In the genomic region with DNA sequence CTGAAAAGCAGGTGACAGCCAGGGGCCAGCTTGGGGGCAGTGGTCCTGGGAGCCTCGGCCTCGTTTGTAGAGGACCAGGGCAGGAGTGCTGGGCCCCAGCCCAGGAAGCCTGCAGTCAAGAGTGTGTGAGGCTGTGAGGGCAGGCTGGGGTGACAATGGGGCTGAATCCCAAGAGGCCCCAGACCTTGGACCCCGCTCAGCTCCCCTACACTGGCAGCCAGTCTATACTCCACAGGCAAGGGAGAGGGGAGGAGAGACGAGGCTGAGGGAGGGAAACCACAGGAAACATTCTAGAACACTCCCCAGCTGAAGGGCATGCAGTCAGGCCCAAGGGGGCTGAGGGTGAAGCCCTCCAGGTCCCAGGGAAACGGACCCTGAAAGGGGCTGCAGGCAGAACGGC, we compare ENCODE assay signal across 3 cellular contexts.
TF ChIP-seq lines count a peak whose summit lies in the region.

No MANE protein-coding gene starts in this region.

TF ChIP-seq in GM12878, 131 proteins besides CTCF, POLR2A, EP300 and RAD21:
- TF ChIP-seq NKRF (conservative IDR thresholded peaks at IDR 0.05) = no peak
- TF ChIP-seq CHD4 (IDR thresholded peaks at IDR 0.05) = no peak
- no peak for TF ChIP-seq YBX1 (IDR thresholded peaks at IDR 0.05)
- no peak for TF ChIP-seq TCF7 (IDR thresholded peaks at IDR 0.05; ENCODE audit: borderline replicate concordance)
- no peak for TF ChIP-seq ATF7 (IDR thresholded peaks at IDR 0.05; ENCODE audit: low read depth)
- no peak for TF ChIP-seq CHD1 (IDR thresholded peaks at IDR 0.05; ENCODE audit: low read depth, low read length)

TF ChIP-seq in liver, 16 proteins besides CTCF, POLR2A, EP300 and RAD21:
- TF ChIP-seq, protein P1, sequence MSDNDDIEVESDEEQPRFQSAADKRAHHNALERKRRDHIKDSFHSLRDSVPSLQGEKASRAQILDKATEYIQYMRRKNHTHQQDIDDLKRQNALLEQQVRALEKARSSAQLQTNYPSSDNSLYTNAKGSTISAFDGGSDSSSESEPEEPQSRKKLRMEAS (IDR thresholded peaks at IDR 0.05) = no peak
- TF ChIP-seq ZBTB33 (IDR thresholded peaks at IDR 0.05) (no peak), TAF1 (conservative IDR thresholded peaks at IDR 0.05) (no peak), NR2F2 (IDR thresholded peaks at IDR 0.05) (no peak), SP1 (IDR thresholded peaks at IDR 0.05) (no peak), JUND (IDR thresholded peaks at IDR 0.05) (no peak), HNF4G (IDR thresholded peaks at IDR 0.05) (no peak), EGR1 (IDR thresholded peaks at IDR 0.05; ENCODE audit: low read depth in 2 of 2) (no peak), RXRA (IDR thresholded peaks at IDR 0.05) (no peak), YY1 (IDR thresholded peaks at IDR 0.05) (no peak), HNF4A (conservative IDR thresholded peaks at IDR 0.05) (no peak), GABPA (IDR thresholded peaks at IDR 0.05 in 1 of 2, conservative IDR thresholded peaks at IDR 0.05 in 1 of 2) (no peak), FOXA2 (IDR thresholded peaks at IDR 0.05) (no peak), FOXA1 (IDR thresholded peaks at IDR 0.05) (no peak)
- TF ChIP-seq, protein P2, sequence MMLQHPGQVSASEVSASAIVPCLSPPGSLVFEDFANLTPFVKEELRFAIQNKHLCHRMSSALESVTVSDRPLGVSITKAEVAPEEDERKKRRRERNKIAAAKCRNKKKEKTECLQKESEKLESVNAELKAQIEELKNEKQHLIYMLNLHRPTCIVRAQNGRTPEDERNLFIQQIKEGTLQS (IDR thresholded peaks at IDR 0.05) = no peak
- TF ChIP-seq, protein P3, sequence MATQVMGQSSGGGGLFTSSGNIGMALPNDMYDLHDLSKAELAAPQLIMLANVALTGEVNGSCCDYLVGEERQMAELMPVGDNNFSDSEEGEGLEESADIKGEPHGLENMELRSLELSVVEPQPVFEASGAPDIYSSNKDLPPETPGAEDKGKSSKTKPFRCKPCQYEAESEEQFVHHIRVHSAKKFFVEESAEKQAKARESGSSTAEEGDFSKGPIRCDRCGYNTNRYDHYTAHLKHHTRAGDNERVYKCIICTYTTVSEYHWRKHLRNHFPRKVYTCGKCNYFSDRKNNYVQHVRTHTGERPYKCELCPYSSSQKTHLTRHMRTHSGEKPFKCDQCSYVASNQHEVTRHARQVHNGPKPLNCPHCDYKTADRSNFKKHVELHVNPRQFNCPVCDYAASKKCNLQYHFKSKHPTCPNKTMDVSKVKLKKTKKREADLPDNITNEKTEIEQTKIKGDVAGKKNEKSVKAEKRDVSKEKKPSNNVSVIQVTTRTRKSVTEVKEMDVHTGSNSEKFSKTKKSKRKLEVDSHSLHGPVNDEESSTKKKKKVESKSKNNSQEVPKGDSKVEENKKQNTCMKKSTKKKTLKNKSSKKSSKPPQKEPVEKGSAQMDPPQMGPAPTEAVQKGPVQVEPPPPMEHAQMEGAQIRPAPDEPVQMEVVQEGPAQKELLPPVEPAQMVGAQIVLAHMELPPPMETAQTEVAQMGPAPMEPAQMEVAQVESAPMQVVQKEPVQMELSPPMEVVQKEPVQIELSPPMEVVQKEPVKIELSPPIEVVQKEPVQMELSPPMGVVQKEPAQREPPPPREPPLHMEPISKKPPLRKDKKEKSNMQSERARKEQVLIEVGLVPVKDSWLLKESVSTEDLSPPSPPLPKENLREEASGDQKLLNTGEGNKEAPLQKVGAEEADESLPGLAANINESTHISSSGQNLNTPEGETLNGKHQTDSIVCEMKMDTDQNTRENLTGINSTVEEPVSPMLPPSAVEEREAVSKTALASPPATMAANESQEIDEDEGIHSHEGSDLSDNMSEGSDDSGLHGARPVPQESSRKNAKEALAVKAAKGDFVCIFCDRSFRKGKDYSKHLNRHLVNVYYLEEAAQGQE (IDR thresholded peaks at IDR 0.05) = no peak

TF ChIP-seq in SK-N-SH treated with all-trans-retinoic acid at 6 μM for 48 hours, 23 proteins besides CTCF, POLR2A, EP300 and RAD21:
- TF ChIP-seq ZC3H10 (CRISPR knock-in tag; IDR thresholded peaks at IDR 0.05) (no peak), ZNF565 (CRISPR knock-in tag; conservative IDR thresholded peaks at IDR 0.05; ENCODE audit: low read depth) (no peak), ZNF70 (CRISPR knock-in tag; IDR thresholded peaks at IDR 0.05) (no peak), SNAI2 (CRISPR knock-in tag; IDR thresholded peaks at IDR 0.05) (no peak), ZNF8 (CRISPR knock-in tag; IDR thresholded peaks at IDR 0.05) (no peak), TOX (CRISPR knock-in tag; IDR thresholded peaks at IDR 0.05; ENCODE audit: borderline replicate concordance) (no peak), ISL1 (CRISPR knock-in tag; IDR thresholded peaks at IDR 0.05) (no peak), CSRNP3 (CRISPR knock-in tag; IDR thresholded peaks at IDR 0.05) (no peak), TCF4 (CRISPR knock-in tag; IDR thresholded peaks at IDR 0.05; ENCODE audit: borderline replicate concordance) (no peak)
- TF ChIP-seq, protein P4, sequence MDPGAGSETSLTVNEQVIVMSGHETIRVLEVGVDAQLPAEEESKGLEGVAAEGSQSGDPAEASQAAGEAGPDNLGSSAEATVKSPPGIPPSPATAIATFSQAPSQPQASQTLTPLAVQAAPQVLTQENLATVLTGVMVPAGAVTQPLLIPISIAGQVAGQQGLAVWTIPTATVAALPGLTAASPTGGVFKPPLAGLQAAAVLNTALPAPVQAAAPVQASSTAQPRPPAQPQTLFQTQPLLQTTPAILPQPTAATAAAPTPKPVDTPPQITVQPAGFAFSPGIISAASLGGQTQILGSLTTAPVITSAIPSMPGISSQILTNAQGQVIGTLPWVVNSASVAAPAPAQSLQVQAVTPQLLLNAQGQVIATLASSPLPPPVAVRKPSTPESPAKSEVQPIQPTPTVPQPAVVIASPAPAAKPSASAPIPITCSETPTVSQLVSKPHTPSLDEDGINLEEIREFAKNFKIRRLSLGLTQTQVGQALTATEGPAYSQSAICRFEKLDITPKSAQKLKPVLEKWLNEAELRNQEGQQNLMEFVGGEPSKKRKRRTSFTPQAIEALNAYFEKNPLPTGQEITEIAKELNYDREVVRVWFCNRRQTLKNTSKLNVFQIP (CRISPR knock-in tag; IDR thresholded peaks at IDR 0.05; ENCODE audit: borderline replicate concordance, low read depth) = no peak
- TF ChIP-seq, protein P5, sequence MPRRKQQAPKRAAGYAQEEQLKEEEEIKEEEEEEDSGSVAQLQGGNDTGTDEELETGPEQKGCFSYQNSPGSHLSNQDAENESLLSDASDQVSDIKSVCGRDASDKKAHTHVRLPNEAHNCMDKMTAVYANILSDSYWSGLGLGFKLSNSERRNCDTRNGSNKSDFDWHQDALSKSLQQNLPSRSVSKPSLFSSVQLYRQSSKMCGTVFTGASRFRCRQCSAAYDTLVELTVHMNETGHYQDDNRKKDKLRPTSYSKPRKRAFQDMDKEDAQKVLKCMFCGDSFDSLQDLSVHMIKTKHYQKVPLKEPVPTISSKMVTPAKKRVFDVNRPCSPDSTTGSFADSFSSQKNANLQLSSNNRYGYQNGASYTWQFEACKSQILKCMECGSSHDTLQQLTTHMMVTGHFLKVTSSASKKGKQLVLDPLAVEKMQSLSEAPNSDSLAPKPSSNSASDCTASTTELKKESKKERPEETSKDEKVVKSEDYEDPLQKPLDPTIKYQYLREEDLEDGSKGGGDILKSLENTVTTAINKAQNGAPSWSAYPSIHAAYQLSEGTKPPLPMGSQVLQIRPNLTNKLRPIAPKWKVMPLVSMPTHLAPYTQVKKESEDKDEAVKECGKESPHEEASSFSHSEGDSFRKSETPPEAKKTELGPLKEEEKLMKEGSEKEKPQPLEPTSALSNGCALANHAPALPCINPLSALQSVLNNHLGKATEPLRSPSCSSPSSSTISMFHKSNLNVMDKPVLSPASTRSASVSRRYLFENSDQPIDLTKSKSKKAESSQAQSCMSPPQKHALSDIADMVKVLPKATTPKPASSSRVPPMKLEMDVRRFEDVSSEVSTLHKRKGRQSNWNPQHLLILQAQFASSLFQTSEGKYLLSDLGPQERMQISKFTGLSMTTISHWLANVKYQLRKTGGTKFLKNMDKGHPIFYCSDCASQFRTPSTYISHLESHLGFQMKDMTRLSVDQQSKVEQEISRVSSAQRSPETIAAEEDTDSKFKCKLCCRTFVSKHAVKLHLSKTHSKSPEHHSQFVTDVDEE (CRISPR knock-in tag; IDR thresholded peaks at IDR 0.05) = no peak
